Comparison of ENCODE assay signal across 16 cellular contexts in the genomic region with DNA sequence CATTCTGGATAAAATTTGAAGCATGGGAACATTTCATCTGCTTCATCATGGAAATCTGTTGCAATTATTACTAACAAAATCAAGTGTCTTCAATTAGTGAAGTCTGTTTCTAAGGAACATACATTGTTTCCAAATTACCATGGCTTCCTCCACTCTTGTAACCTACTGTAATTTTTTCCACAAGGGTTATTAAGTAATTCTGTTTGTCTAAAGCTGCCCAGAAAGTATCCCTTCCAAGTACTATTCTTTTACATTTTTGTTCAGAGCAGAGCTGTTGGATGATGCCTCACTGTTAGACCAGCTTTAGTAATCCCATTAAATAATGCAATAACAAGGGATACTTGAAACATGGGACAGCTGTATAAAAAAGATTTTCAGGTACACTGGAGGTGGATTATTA.
"Had no signal": no experiment of that assay in that cellular context is flagged by ENCODE, and none has a peak within 500 bp of the region (broad histone marks: within the 10 kb centered on the region; RNA-seq: fewer than 3 reads in every experiment).

No MANE protein-coding gene starts in this region.

- H3K4me3 Mint-ChIP-seq: activated B cell treated with CpG ODN at 0.5 μM for 24 hours; activated CD4-positive, alpha-beta T cell treated with anti-CD3 and anti-CD28 coated beads, Interleukin-2, amount 10 ng/mL, durations not matched to agents 24 days and 14 days; activated naive CD4-positive, alpha-beta T cell treated with anti-CD3 and anti-CD28 coated beads for 36 hours; dendritic cell treated with granulocyte-macrophage colony-stimulating factor and Interleukin-4, amounts not matched to agents 40 ng/mL and 50 ng/mL, for 4 days; effector memory CD8-positive, alpha-beta T cell; natural killer cell treated with Interleukin-12 subunit alpha and Interleukin-12 subunit beta and Interleukin-15 and Interleukin-18, amount 100 ng/mL, for 72 hours had no signal

- H3K4me1 ChIP-seq: adrenal gland, transverse colon had no signal

- H3K27me3 ChIP-seq: adrenal gland, transverse colon had no signal

- H3K27ac Mint-ChIP-seq: activated B cell treated with CpG ODN at 0.5 μM for 24 hours; activated CD4-positive, alpha-beta T cell treated with anti-CD3 and anti-CD28 coated beads, Interleukin-2, amount 10 ng/mL, durations not matched to agents 24 days and 14 days; activated naive CD4-positive, alpha-beta T cell treated with anti-CD3 and anti-CD28 coated beads for 36 hours; dendritic cell treated with granulocyte-macrophage colony-stimulating factor and Interleukin-4, amounts not matched to agents 40 ng/mL and 50 ng/mL, for 4 days; effector memory CD8-positive, alpha-beta T cell; natural killer cell treated with Interleukin-12 subunit alpha and Interleukin-12 subunit beta and Interleukin-15 and Interleukin-18, amount 100 ng/mL, for 72 hours had no signal

- H3K4me1 Mint-ChIP-seq: activated B cell treated with CpG ODN at 0.5 μM for 24 hours; activated CD4-positive, alpha-beta T cell treated with anti-CD3 and anti-CD28 coated beads, Interleukin-2, amount 10 ng/mL, durations not matched to agents 24 days and 14 days had no signal

- H3K27me3 Mint-ChIP-seq: activated B cell treated with CpG ODN at 0.5 μM for 24 hours; dendritic cell treated with granulocyte-macrophage colony-stimulating factor and Interleukin-4, amounts not matched to agents 40 ng/mL and 50 ng/mL, for 4 days had no signal

- H3K27ac ChIP-seq: adrenal gland, epithelial cell of prostate, transverse colon had no signal

- H3K36me3 ChIP-seq: adrenal gland, transverse colon had no signal

- H3K9me3 Mint-ChIP-seq: activated B cell treated with CpG ODN at 0.5 μM for 24 hours; activated CD4-positive, alpha-beta T cell treated with anti-CD3 and anti-CD28 coated beads, Interleukin-2, amount 10 ng/mL, durations not matched to agents 24 days and 14 days; activated naive CD4-positive, alpha-beta T cell treated with anti-CD3 and anti-CD28 coated beads for 36 hours; effector memory CD8-positive, alpha-beta T cell; natural killer cell treated with Interleukin-12 subunit alpha and Interleukin-12 subunit beta and Interleukin-15 and Interleukin-18, amount 100 ng/mL, for 72 hours had no signal

- H3K36me3 Mint-ChIP-seq: natural killer cell treated with Interleukin-12 subunit alpha and Interleukin-12 subunit beta and Interleukin-15 and Interleukin-18, amount 100 ng/mL, for 72 hours had no signal

- ATAC-seq: effector memory CD8-positive, alpha-beta T cell; natural killer cell treated with Interleukin-12 subunit alpha and Interleukin-12 subunit beta and Interleukin-15 and Interleukin-18, amount 100 ng/mL, for 72 hours had no signal

- DNase-seq: activated B cell treated with CpG ODN at 0.5 μM for 24 hours; activated naive CD4-positive, alpha-beta T cell treated with anti-CD3 and anti-CD28 coated beads for 36 hours; adrenal gland; central memory CD4-positive, alpha-beta T cell; effector memory CD8-positive, alpha-beta T cell; foreskin melanocyte; kidney; nucleus accumbens; right cardiac atrium; T-helper 2 cell; transverse colon had no signal

- H3K4me3 ChIP-seq: adrenal gland, smooth muscle cell, transverse colon had no signal

- H3K4me2 ChIP-seq: smooth muscle cell had no signal

- H3K9me3 ChIP-seq: adrenal gland, transverse colon had no signal
